In the genomic region with DNA sequence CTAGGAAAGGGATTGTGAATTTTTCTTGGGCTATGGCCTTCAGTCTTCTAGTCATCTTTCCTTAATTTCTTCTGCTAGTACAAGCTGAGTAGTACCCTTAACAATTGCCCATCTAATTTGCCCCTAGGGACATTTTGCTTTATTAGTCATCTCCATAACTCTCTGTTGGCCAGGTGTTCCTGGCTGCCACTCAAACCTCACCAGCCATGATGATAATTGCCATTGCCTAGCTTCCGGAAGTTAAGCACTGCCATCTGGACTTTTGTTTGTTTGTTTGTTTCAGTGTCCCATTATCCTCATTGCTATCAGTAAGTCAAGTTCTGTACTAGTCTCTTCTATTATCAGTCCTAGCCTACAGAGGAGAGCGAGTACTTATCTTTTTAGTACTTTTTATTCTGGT, we compare ENCODE assay signal across 9 cellular contexts. TPM values are rescaled to one million over a fixed set of nuclear protein-coding genes. Genes with fewer than 3 reads are reported as not detected.
DNase-seq lines count a peak whose midpoint lies in the region; ATAC-seq and TF ChIP-seq lines count a peak whose summit lies in the region.
"Had no signal": no experiment of that assay in that cellular context is flagged by ENCODE, and none has a peak within 500 bp of the region (broad histone marks: within the 10 kb centered on the region; RNA-seq: fewer than 3 reads in every experiment).

No MANE protein-coding gene starts in this region.

- no peaks in the 10 kb centered on the region for H3K9me3 Mint-ChIP-seq in immature natural killer cell
- H3K9me3 Mint-ChIP-seq: T-cell had no signal

- H3K4me3 ChIP-seq in right lobe of liver = no peak overlapping the region

- 82% methylated on average over 2 of the region's 2 CpGs for WGBS in right lobe of liver (ENCODE audit: insufficient coverage, low coverage, low lambda C conversion rate, missing lambda C conversion rate)

- intact Hi-C loops in right lobe of liver (cut with DNase I) = no loop called here

- TF ChIP-seq CTCF in right lobe of liver (IDR thresholded peaks at IDR 0.05) = no peak

- H3K27ac Mint-ChIP-seq in immature natural killer cell = peak overlapping the region in 1 of 6 donors; percentile 14
- H3K27ac Mint-ChIP-seq: T-cell had no signal

- H3K4me1 ChIP-seq in right lobe of liver = no peaks in the 10 kb centered on the region

- H3K4me3 Mint-ChIP-seq in immature natural killer cell = no peak overlapping the region
- H3K4me3 Mint-ChIP-seq: T-cell had no signal

- ATAC-seq in esophagus mucosa = peak; percentile 48
- ATAC-seq in right lobe of liver = no peak
- ATAC-seq: T-cell had no signal

- H3K27ac ChIP-seq in right lobe of liver = no peak overlapping the region

- H3K9me3 ChIP-seq in right lobe of liver = no peaks in the 10 kb centered on the region

- TF ChIP-seq POLR2A in right lobe of liver (IDR thresholded peaks at IDR 0.05) = no peak

- H3K4me1 Mint-ChIP-seq in immature natural killer cell = no peaks in the 10 kb centered on the region
- H3K4me1 Mint-ChIP-seq: T-cell had no signal

- DNase-seq in DMS153 (lab: John Stamatoyannopoulos, UW) (peak; percentile 91), NCI-H1417 (lab: John Stamatoyannopoulos, UW) (peak; percentile 69 to 99 (median 85)), NCI-H526 treated with DMSO at 0.1 percent for 48 hours (lab: John Stamatoyannopoulos, UW) (peak; percentile 13), right lobe of liver (no peak), immature natural killer cell (no peak), activated gamma-delta T cell treated with Interleukin-2 at 50 U/mL for 16 hours (no peak), activated gamma-delta T cell (lab: John Stamatoyannopoulos, UW) (no peak)
- DNase-seq: T-cell had no signal

- no peaks in the 10 kb centered on the region for H3K27me3 ChIP-seq in right lobe of liver

- H3K36me3 ChIP-seq in right lobe of liver = no peaks in the 10 kb centered on the region

- H3K36me3 Mint-ChIP-seq in immature natural killer cell = peaks cover 3% of the 10 kb centered on the region in 3 donors

- H3K27me3 Mint-ChIP-seq in immature natural killer cell (ENCODE audit: low read depth in 3 of 3) = no peaks in the 10 kb centered on the region
- H3K27me3 Mint-ChIP-seq: T-cell had no signal

RNA-seq across cellular contexts. Expression of a gene that starts 36.6 kb away (rescaled TPM):
- total RNA-seq in esophagus mucosa (28.2 TPM), right lobe of liver (10 to 100 TPM; 14.8 to 38.0 (median 17.3) TPM)
- polyA plus RNA-seq in immature natural killer cell = 100 to 1,000 TPM; 110 to 163 (median 128) TPM

RNA-seq across cellular contexts. Expression of a gene that starts 43.4 kb away (rescaled TPM):
- total RNA-seq in esophagus mucosa (5.4 TPM), right lobe of liver (1 to 10 TPM; 1.5 to 3.2 (median 2.3) TPM)
- 10 to 100 TPM in 1 of 3 donors, 1 to 10 TPM in 2; 3.2 to 17.3 (median 6.6) TPM for polyA plus RNA-seq in immature natural killer cell

Comparison
In these comparisons a context has a peak if more than half of its experiments do, and no peak if none do; other contexts are left out.
1. DNase-seq: peak in DMS153 (single experiment), NCI-H1417 (3 of 3) and NCI-H526 treated with DMSO at 0.1 percent for 48 hours (single experiment); none in right lobe of liver (0 of 3), immature natural killer cell (0 of 3), activated gamma-delta T cell treated with Interleukin-2 at 50 U/mL for 16 hours (single experiment) and activated gamma-delta T cell (single experiment).